In genomic region chr7:94289071-94289470, GRCh38 we compare ENCODE assay signal across 8 cellular contexts.
DNase-seq lines count a peak whose midpoint lies in the region; ATAC-seq, FAIRE-seq and TF ChIP-seq lines count a peak whose summit lies in the region.

No MANE protein-coding gene starts in this region.

- ATAC-seq in mucosa of descending colon (peak; percentile 61), HG02642 (IDR thresholded peaks at IDR 0.05; ENCODE audit: poor library complexity, unreplicated experiment) (no peak), GM21529 (IDR thresholded peaks at IDR 0.05; ENCODE audit: unreplicated experiment) (no peak)

- H3K36me3 ChIP-seq in OCI-LY7 (ENCODE audit: insufficient read depth, low read length): no peaks in the 10 kb centered on the region
- H3K36me3 ChIP-seq in mucosa of descending colon (ENCODE audit: low read depth): no peaks in the 10 kb centered on the region

- no peaks in the 10 kb centered on the region for H3K9me3 ChIP-seq in OCI-LY7 (ENCODE audit: low read length)
- H3K9me3 ChIP-seq in mucosa of descending colon: no peaks in the 10 kb centered on the region

- no peak for FAIRE-seq in HTR-8/SVneo (lab: Jason Lieb, UNC)

- H4K20me1 ChIP-seq in OCI-LY7 (ENCODE audit: insufficient read depth, low read length): no peaks in the 10 kb centered on the region

- H3K79me2 ChIP-seq in OCI-LY7 (ENCODE audit: insufficient read depth, low read depth, low read length): no peaks in the 10 kb centered on the region

- TF ChIP-seq CTCF in AG10803 (conservative IDR thresholded peaks at IDR 0.05; ENCODE audit: low read length) (peak; percentile 100), OCI-LY7 (conservative IDR thresholded peaks at IDR 0.05; ENCODE audit: low read length) (peak; percentile 40; the same call in 1 of the 2 replicates), epithelial cell of esophagus (IDR thresholded peaks at IDR 0.05; ENCODE audit: insufficient read depth, low read depth, low read length, missing control alignments) (peak; percentile 100), mucosa of descending colon (IDR thresholded peaks at IDR 0.05) (peak; percentile 58)

- H3K9me2 ChIP-seq in OCI-LY7 (ENCODE audit: insufficient read depth, low read length): no peaks in the 10 kb centered on the region

- H3K4me1 ChIP-seq in OCI-LY7 (ENCODE audit: insufficient read depth, low read length, poor library complexity, severe bottlenecking) (no peaks in the 10 kb centered on the region), mucosa of descending colon (ENCODE audit: low read depth) (no peaks in the 10 kb centered on the region)

- no peak overlapping the region for H3K4me3 ChIP-seq in AG10803 (ENCODE audit: low read length)
- no peak overlapping the region for H3K4me3 ChIP-seq in OCI-LY7 (ENCODE audit: low read depth, low read length, poor library complexity, severe bottlenecking)
- H3K4me3 ChIP-seq in epithelial cell of esophagus (ENCODE audit: low read length): no peak overlapping the region
- H3K4me3 ChIP-seq in mucosa of descending colon: no peak overlapping the region

- BruUV-seq in OCI-LY7 (replicated peaks; lab: Mats Ljungman, UMichigan): no TSS peak

- DNase-seq in AG10803 (ENCODE audit: low read depth) (peak; percentile 90), HTR-8/SVneo (ENCODE audit: insufficient read length, low spot score) (peak; percentile 45), OCI-LY7 (ENCODE audit: low spot score) (peak; percentile 4), epithelial cell of esophagus (ENCODE audit: low read depth) (peak; percentile 83), mucosa of descending colon (peak in 2 of 3 donors; percentile 27 to 67), NAMALWA (ENCODE audit: low spot score) (no peak)

- intact Hi-C loops in OCI-LY7 (cut with micrococcal nuclease; ENCODE audit: unreplicated experiment): no loop called here
- intact Hi-C loops in mucosa of descending colon (cut with DNase I, micrococcal nuclease): loop anchor here (5.0 to 10.0 kb wide), 2 partner anchors 146 to 148 kb away; no protein-coding TSS in a partner anchor

- H3K4me2 ChIP-seq in OCI-LY7 (ENCODE audit: low read length): no peak overlapping the region

- H3K27ac ChIP-seq in OCI-LY7 (ENCODE audit: low read depth, low read length, poor library complexity, severe bottlenecking): no peak overlapping the region

- no peak overlapping the region for H2AFZ ChIP-seq in OCI-LY7 (ENCODE audit: low read length)

- POLR2A ChIA-PET in OCI-LY7 (lab: Charles Lee): interaction anchor here (0.6 to 0.8 kb wide), 3 partner anchors 20 to 46 kb away, joined by 3 read pairs; no protein-coding TSS in a partner anchor

- CTCF ChIA-PET in OCI-LY7 (lab: Charles Lee; ENCODE audit: unreplicated experiment): no interaction called here

Comparison
In these comparisons a context has a peak if more than half of its experiments do, and no peak if none do; other contexts are left out.
1. CTCF ChIP-seq: peak in every context shown above with its lines; median percentile 100 in AG10803; 100 in epithelial cell of esophagus; 58 in mucosa of descending colon; 40 in OCI-LY7.